ENCODE assay signal across 8 cellular contexts in the genomic region with DNA sequence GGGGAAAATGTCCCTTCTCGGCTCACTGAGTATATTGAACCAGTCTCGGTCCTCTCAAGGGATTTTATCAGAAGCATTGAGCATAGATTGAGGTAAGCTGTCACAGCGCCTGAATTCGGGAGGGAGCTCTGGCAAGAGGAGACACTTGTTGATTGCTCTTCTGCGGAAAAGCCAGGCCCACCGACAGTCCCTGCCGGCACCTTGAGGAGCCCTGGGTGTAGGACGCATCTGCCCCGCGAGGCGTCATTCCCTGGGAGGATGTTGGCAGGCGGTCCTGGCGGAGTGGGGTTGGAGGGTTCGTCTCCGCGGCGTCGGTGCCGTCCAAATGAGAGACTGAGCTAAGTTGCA. TPM values are rescaled to one million over a fixed set of nuclear protein-coding genes. Genes with fewer than 3 reads are reported as not detected.
DNase-seq lines count a peak whose midpoint lies in the region; ATAC-seq and TF ChIP-seq lines count a peak whose summit lies in the region.

No MANE protein-coding gene starts in this region.

- WGBS in esophagus, 2 donors: 2 to 3% methylated on average over 19 of the region's 19 CpGs

- no peak for TF ChIP-seq CTCF in GM06990 (IDR thresholded peaks at IDR 0.05; ENCODE audit: insufficient read depth, low read length, poor library complexity, severe bottlenecking)

- H3K4me1 Mint-ChIP-seq in activated T-cell treated with anti-CD3 and anti-CD28 coated beads, Interleukin-2, amount 50 U/mL, for 4 hours (ENCODE audit: low read depth): peaks cover 47% of the 10 kb centered on the region
- H3K4me1 Mint-ChIP-seq in stimulated activated naive CD8-positive, alpha-beta T cell treated with anti-CD3 and anti-CD28 coated beads, Interleukin-15, Interleukin-2, amounts not matched to agents 100 ng/mL and 50 ng/mL, for 24 hours (ENCODE audit: low read depth): peaks cover 56% of the 10 kb centered on the region

- H3K9me3 Mint-ChIP-seq in activated T-cell treated with anti-CD3 and anti-CD28 coated beads, Interleukin-2, amount 50 U/mL, for 4 hours: no peaks in the 10 kb centered on the region
- no peaks in the 10 kb centered on the region for H3K9me3 Mint-ChIP-seq in stimulated activated naive CD8-positive, alpha-beta T cell treated with anti-CD3 and anti-CD28 coated beads, Interleukin-15, Interleukin-2, amounts not matched to agents 100 ng/mL and 50 ng/mL, for 24 hours

- H3K36me3 ChIP-seq in GM06990 (ENCODE audit: control insufficient read depth, insufficient read depth, low read length) (no peaks in the 10 kb centered on the region; the same call in 1 of the 2 replicates), esophagus (ENCODE audit: control insufficient read depth in 2 of 2, insufficient read depth in 2 of 2, low read length in 1 of 2) (no peaks in the 10 kb centered on the region)

- H3K4me3 ChIP-seq in GM06990 (replicated peaks; ENCODE audit: low read depth, low read length): peak overlapping the region; percentile 92
- peak overlapping the region; percentile 93 to 99 for H3K4me3 ChIP-seq in esophagus (ENCODE audit: low read depth in 1 of 2, low read length in 2 of 2)

- no peaks in the 10 kb centered on the region for H3K9me3 ChIP-seq in esophagus (ENCODE audit: control insufficient read depth in 2 of 2, insufficient read depth in 1 of 2, low read depth in 1 of 2, low read length in 1 of 2)

- H3K27me3 ChIP-seq in GM06990 (replicated peaks; ENCODE audit: control insufficient read depth, insufficient read depth, low read length) (no peaks in the 10 kb centered on the region), esophagus (ENCODE audit: control insufficient read depth in 1 of 2, insufficient read depth in 2 of 2, low read length in 2 of 2) (no peaks in the 10 kb centered on the region)

- DNase-seq in GM06990 (ENCODE audit: extremely low read depth, insufficient read length) (peak; percentile 35), NAMALWA (ENCODE audit: low spot score) (peak; percentile 32), mucosa of gallbladder (ENCODE audit: low spot score) (peak; percentile 22), GOT3 (lab: John Stamatoyannopoulos, UW) (no peak)
- DNase-seq in activated T-cell treated with anti-CD3 and anti-CD28 coated beads, Interleukin-2, amount 50 U/mL, for 4 hours: peak; percentile 8

- H3K4me1 ChIP-seq in esophagus (ENCODE audit: control insufficient read depth in 2 of 2, insufficient read depth in 2 of 2, low read length in 1 of 2): peaks cover 0 to 4% of the 10 kb centered on the region in 2 donors

- H3K36me3 Mint-ChIP-seq in activated T-cell treated with anti-CD3 and anti-CD28 coated beads, Interleukin-2, amount 50 U/mL, for 4 hours (ENCODE audit: insufficient read depth): no peaks in the 10 kb centered on the region
- peaks cover 8% of the 10 kb centered on the region for H3K36me3 Mint-ChIP-seq in stimulated activated naive CD8-positive, alpha-beta T cell treated with anti-CD3 and anti-CD28 coated beads, Interleukin-15, Interleukin-2, amounts not matched to agents 100 ng/mL and 50 ng/mL, for 24 hours (ENCODE audit: low read depth)

- ATAC-seq in activated T-cell treated with anti-CD3 and anti-CD28 coated beads, Interleukin-2, amount 50 U/mL, for 4 hours: no peak
- no peak for ATAC-seq in HG03108 (IDR thresholded peaks at IDR 0.05; ENCODE audit: unreplicated experiment)

- H3K4me3 Mint-ChIP-seq in activated T-cell treated with anti-CD3 and anti-CD28 coated beads, Interleukin-2, amount 50 U/mL, for 4 hours: peak overlapping the region; percentile 90
- H3K4me3 Mint-ChIP-seq in stimulated activated naive CD8-positive, alpha-beta T cell treated with anti-CD3 and anti-CD28 coated beads, Interleukin-15, Interleukin-2, amounts not matched to agents 100 ng/mL and 50 ng/mL, for 24 hours: peak overlapping the region; percentile 94

- H3K27ac ChIP-seq in esophagus (ENCODE audit: low read depth in 2 of 2, low read length in 1 of 2): peak overlapping the region; percentile 79 to 93

- no peaks in the 10 kb centered on the region for H3K27me3 Mint-ChIP-seq in activated T-cell treated with anti-CD3 and anti-CD28 coated beads, Interleukin-2, amount 50 U/mL, for 4 hours (ENCODE audit: low read depth)
- no peaks in the 10 kb centered on the region for H3K27me3 Mint-ChIP-seq in stimulated activated naive CD8-positive, alpha-beta T cell treated with anti-CD3 and anti-CD28 coated beads, Interleukin-15, Interleukin-2, amounts not matched to agents 100 ng/mL and 50 ng/mL, for 24 hours

- H3K27ac Mint-ChIP-seq in stimulated activated naive CD8-positive, alpha-beta T cell treated with anti-CD3 and anti-CD28 coated beads, Interleukin-15, Interleukin-2, amounts not matched to agents 100 ng/mL and 50 ng/mL, for 24 hours: peak overlapping the region; percentile 81

RNA-seq across cellular contexts. Expression of gene FBXO9, which starts 0.8 kb away (rescaled TPM):
- total RNA-seq in activated T-cell treated with anti-CD3 and anti-CD28 coated beads, Interleukin-2, amount 50 U/mL, for 4 hours: 10 to 100 TPM; 46.6 to 49.2 (median 49.0) TPM
- 10 to 100 TPM; 14.3 to 43.1 TPM for polyA plus RNA-seq in esophagus
- total RNA-seq in mucosa of gallbladder: 88.1 TPM

RNA-seq across cellular contexts. Expression of gene CILK1, which starts 4.4 kb away (rescaled TPM):
- 1 to 10 TPM; 2.6 to 3.6 (median 3.2) TPM for total RNA-seq in activated T-cell treated with anti-CD3 and anti-CD28 coated beads, Interleukin-2, amount 50 U/mL, for 4 hours
- polyA plus RNA-seq in esophagus: 1 to 10 TPM; 4.2 to 5.1 TPM
- 14.7 TPM for total RNA-seq in mucosa of gallbladder
